In genomic region chr7:34430456-34430855, GRCh38 we compare ENCODE assay signal across 10 cellular contexts.
DNase-seq lines count a peak whose midpoint lies in the region; ATAC-seq, FAIRE-seq and TF ChIP-seq lines count a peak whose summit lies in the region.
"Had no signal": no experiment of that assay in that cellular context is flagged by ENCODE, and none has a peak within 500 bp of the region (broad histone marks: within the 10 kb centered on the region; RNA-seq: fewer than 3 reads in every experiment).

No MANE protein-coding gene starts in this region.

- no peaks in the 10 kb centered on the region for H3K9me2 ChIP-seq in OCI-LY7 (ENCODE audit: insufficient read depth, low read length)

- peak; percentile 60 to 63 for TF ChIP-seq RAD21 in A549 (conservative IDR thresholded peaks at IDR 0.05 in 1 of 2, IDR thresholded peaks at IDR 0.05 in 1 of 2)

- CTCF ChIA-PET in A549 (lab: Yijun Ruan, JAX) (interaction anchor here (0.5 to 1.1 kb wide), 3 partner anchors 21 to 297 kb away, joined by 3 read pairs; no protein-coding TSS in a partner anchor), OCI-LY7 (lab: Charles Lee; ENCODE audit: unreplicated experiment) (no interaction called here)

- H3K4me1 ChIP-seq in A549 (peaks cover 4% of the 10 kb centered on the region; the same call in 1 of the 3 replicates), OCI-LY7 (ENCODE audit: insufficient read depth, low read length, poor library complexity, severe bottlenecking) (no peaks in the 10 kb centered on the region)

- H2AFZ ChIP-seq in OCI-LY7 (ENCODE audit: low read length): no peak overlapping the region

- POLR2A ChIA-PET in A549 (lab: Yijun Ruan, JAX): no interaction called here
- POLR2A ChIA-PET in OCI-LY7 (lab: Charles Lee): no interaction called here

- TF ChIP-seq POLR2A in A549 (IDR thresholded peaks at IDR 0.05; ENCODE audit: low read length): no peak

- ATAC-seq in A549 (peak; percentile 66 to 84; a peak in 5 of 6 replicates), GM21576 (IDR thresholded peaks at IDR 0.05; ENCODE audit: unreplicated experiment) (no peak), GM19452 (IDR thresholded peaks at IDR 0.05; ENCODE audit: unreplicated experiment) (no peak)

- DNase-seq in A549 (ENCODE audit: low read depth in 1 of 2, low spot score in 1 of 2) (peak; percentile 30 to 42), GM10266 (ENCODE audit: extremely low spot score) (peak; percentile 4), OCI-LY7 (ENCODE audit: low spot score) (no peak), fibroblast of peridontal ligament (ENCODE audit: extremely low read depth) (peak; percentile 17), NCI-H510A treated with DMSO at 0.1 percent for 48 hours (lab: John Stamatoyannopoulos, UW) (no peak), pons (ENCODE audit: low spot score) (no peak)
- DNase-seq: NCI-H446 treated with DMSO at 0.1 percent for 48 hours had no signal

- BruUV-seq in OCI-LY7 (replicated peaks; lab: Mats Ljungman, UMichigan): no TSS peak

- 19% methylated on average over 4 of the region's 4 CpGs for WGBS in A549 (ENCODE audit: missing lambda C conversion rate)

- TF ChIP-seq CTCF in A549 (IDR thresholded peaks at IDR 0.05): peak; percentile 50
- TF ChIP-seq CTCF in GM10266 (IDR thresholded peaks at IDR 0.05; ENCODE audit: control insufficient read depth, insufficient read depth, low read depth, missing control alignments): peak; percentile 30
- TF ChIP-seq CTCF in OCI-LY7 (conservative IDR thresholded peaks at IDR 0.05; ENCODE audit: low read length): peak; percentile 56

- H3K4me3 ChIP-seq in A549 (no peak overlapping the region), OCI-LY7 (ENCODE audit: low read depth, low read length, poor library complexity, severe bottlenecking) (no peak overlapping the region)

- no peaks in the 10 kb centered on the region for H3K36me3 ChIP-seq in OCI-LY7 (ENCODE audit: insufficient read depth, low read length)

- H3K79me2 ChIP-seq in OCI-LY7 (ENCODE audit: insufficient read depth, low read depth, low read length): no peaks in the 10 kb centered on the region

- no peak for FAIRE-seq in A549 (lab: Jason Lieb, UNC)
- FAIRE-seq: colon had no signal

- peak overlapping the region in 1 of 2 experiments; percentile 1; a peak in 1 of 6 replicates for H3K27ac ChIP-seq in A549
- no peak overlapping the region for H3K27ac ChIP-seq in OCI-LY7 (ENCODE audit: low read depth, low read length, poor library complexity, severe bottlenecking)

- intact Hi-C loops in OCI-LY7 (cut with micrococcal nuclease; ENCODE audit: unreplicated experiment): no loop called here

- TF ChIP-seq EP300 in A549 (IDR thresholded peaks at IDR 0.05): no peak

- H3K4me2 ChIP-seq in A549 (peak overlapping the region; percentile 28), OCI-LY7 (ENCODE audit: low read length) (no peak overlapping the region)

- H3K9me3 ChIP-seq in A549 (peaks cover 16% of the 10 kb centered on the region; the same call in 2 of the 3 replicates), OCI-LY7 (ENCODE audit: low read length) (no peaks in the 10 kb centered on the region)

- no peaks in the 10 kb centered on the region for H4K20me1 ChIP-seq in OCI-LY7 (ENCODE audit: insufficient read depth, low read length)

TF ChIP-seq in A549, 52 proteins besides CTCF, POLR2A, EP300 and RAD21:
- TF ChIP-seq SMC3 (IDR thresholded peaks at IDR 0.05): peak; percentile 59; the same call in 2 of the 3 replicates
- TF ChIP-seq SREBF2 (IDR thresholded peaks at IDR 0.05): no peak
- peak; percentile 60 to 67; a peak in 2 of 4 replicates for TF ChIP-seq CEBPB (IDR thresholded peaks at IDR 0.05)

Comparison
In these comparisons a context has a peak if more than half of its experiments do, and no peak if none do; other contexts are left out.
1. ATAC-seq: peak in A549 (2 of 2); none in GM21576 (single experiment) and GM19452 (single experiment).
2. DNase-seq: peak in A549 (2 of 2), GM10266 (single experiment) and fibroblast of peridontal ligament (single experiment); none in OCI-LY7 (single experiment), NCI-H510A treated with DMSO at 0.1 percent for 48 hours (single experiment) and pons (single experiment).
3. Peak in every context shown above with its lines, with median percentiles within 50 percentile points of each other: CTCF ChIP-seq.